In the genomic region with DNA sequence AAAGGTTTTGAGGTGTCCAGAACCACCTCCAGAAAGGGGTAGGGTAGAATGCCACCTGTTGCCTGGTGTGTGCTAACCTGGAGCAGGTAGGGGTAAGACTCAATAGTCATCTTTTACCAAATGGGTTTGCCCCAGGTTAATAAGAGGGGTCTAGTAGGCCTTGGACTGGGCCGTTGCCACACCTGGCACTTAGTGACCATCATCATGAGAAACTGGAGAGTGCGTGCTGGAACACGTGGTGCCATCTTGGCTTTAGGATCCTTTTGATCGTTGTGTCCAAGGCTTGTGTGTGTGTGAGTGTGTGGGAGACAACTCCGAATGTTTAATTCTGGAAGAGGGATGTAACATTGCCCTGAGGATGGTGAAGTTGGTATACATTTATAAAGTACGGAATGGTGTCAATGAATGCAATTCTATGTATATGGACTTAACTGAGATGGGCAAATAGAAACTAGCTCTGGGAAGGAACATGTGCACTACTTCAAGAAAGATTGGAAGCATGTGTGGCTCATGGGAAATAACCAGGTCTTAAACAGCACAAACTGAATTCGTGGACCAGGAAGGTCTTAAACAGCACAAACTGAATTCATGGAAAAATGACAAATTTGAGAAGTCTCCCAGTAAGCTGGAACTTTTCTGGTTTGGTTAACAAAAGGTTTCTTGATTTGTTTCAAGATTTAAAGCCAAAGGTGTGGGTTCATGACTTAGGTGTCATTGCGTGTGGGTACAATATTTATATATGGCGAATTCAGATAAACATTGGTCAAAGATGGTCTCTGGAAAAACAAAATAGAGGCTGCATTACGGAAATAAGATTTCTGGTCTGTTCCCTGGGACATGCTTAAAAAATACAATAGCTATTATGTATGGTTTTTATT, we compare ENCODE assay signal across 13 cellular contexts. TPM values are rescaled to one million over a fixed set of nuclear protein-coding genes. Genes with fewer than 3 reads are reported as not detected.
DNase-seq lines count a peak whose midpoint lies in the region; FAIRE-seq and TF ChIP-seq lines count a peak whose summit lies in the region.
"Had no signal": no experiment of that assay in that cellular context is flagged by ENCODE, and none has a peak within 500 bp of the region (broad histone marks: within the 10 kb centered on the region; RNA-seq: fewer than 3 reads in every experiment).

No MANE protein-coding gene starts in this region.

- H3K9ac ChIP-seq in H1 (replicated peaks in 1 of 4; ENCODE audit: extremely low read depth in 1 of 4, low read depth in 3 of 4, low read length in 3 of 4): no peak overlapping the region

- H3K79me1 ChIP-seq in H1 (ENCODE audit: low read depth, low read length): peaks cover 15% of the 10 kb centered on the region

- no peak for TF ChIP-seq EP300 in H1 (IDR thresholded peaks at IDR 0.05; ENCODE audit: borderline replicate concordance in 1 of 2, low read depth in 2 of 2, low read length in 2 of 2)

- TF ChIP-seq POLR2A in H1 (IDR thresholded peaks at IDR 0.05; ENCODE audit: control extremely low read depth in 1 of 2, low read depth in 2 of 2, low read length in 2 of 2): peak; percentile 40 to 74; a peak in 2 of 3 replicates

- no peak overlapping the region for H2BK120ac ChIP-seq in H1 (replicated peaks; ENCODE audit: low read depth, low read length)

- CTCF ChIA-PET in CD8-positive, alpha-beta memory T cell (lab: Charles Lee): interaction anchor here (1.5 to 2.1 kb wide), 2 partner anchors 11 to 45 kb away, joined by 5 to 7 read pairs; no protein-coding TSS in a partner anchor
- CTCF ChIA-PET in H1 (lab: Charles Lee; ENCODE audit: partially characterized antibody): interaction anchor here (1.0 kb wide), 1 partner anchor 45 kb away, joined by 3 read pairs; no protein-coding TSS in a partner anchor

- H3K9me3 ChIP-seq in CD8-positive, alpha-beta memory T cell (ENCODE audit: low read length): no peaks in the 10 kb centered on the region
- no peaks in the 10 kb centered on the region for H3K9me3 ChIP-seq in H1 (ENCODE audit: insufficient read depth in 2 of 2, low read depth in 1 of 2, low read length in 1 of 2)
- H3K9me3 ChIP-seq: body of pancreas, heart right ventricle, pancreas, stomach had no signal

- H3K27me3 Mint-ChIP-seq in CD8-positive, alpha-beta memory T cell: no peaks in the 10 kb centered on the region

- peaks cover 24 to 83% of the 10 kb centered on the region in 2 experiments for H3K79me2 ChIP-seq in H1 (ENCODE audit: control insufficient read depth in 1 of 2, insufficient read depth in 2 of 2, low read length in 2 of 2)

- no peak overlapping the region for H4K8ac ChIP-seq in H1 (ENCODE audit: extremely low read depth, insufficient read depth, low read length)

- peaks cover 85 to 96% (median 96%) of the 10 kb centered on the region in 3 donors for H3K4me1 Mint-ChIP-seq in CD8-positive, alpha-beta memory T cell

- H2AK5ac ChIP-seq in H1 (ENCODE audit: low read depth, low read length): no peak overlapping the region

- no peak overlapping the region for H3K4ac ChIP-seq in H1 (replicated peaks; ENCODE audit: insufficient read length, low read depth, low read length)

- H2BK12ac ChIP-seq in H1 (ENCODE audit: low read depth, low read length): no peak overlapping the region

- DNase-seq in CD8-positive, alpha-beta memory T cell: no peak
- DNase-seq in HL-60 (ENCODE audit: low read depth in 1 of 2, low spot score in 1 of 2) (peak in 1 of 2 experiments; percentile 50), H1 (ENCODE audit: low read depth in 1 of 2, low spot score in 2 of 2) (no peak), NCI-H82 treated with DMSO at 0.1 percent for 48 hours (lab: John Stamatoyannopoulos, UW; ENCODE audit: unreplicated experiment) (no peak), NCI-H1048 (lab: John Stamatoyannopoulos, UW) (no peak), GM10266 (ENCODE audit: extremely low spot score) (no peak)
- DNase-seq: body of pancreas, heart right ventricle, pancreas, stomach, SW 1271 had no signal

- no peak overlapping the region for H3K23ac ChIP-seq in H1 (ENCODE audit: insufficient read length)

- H3K56ac ChIP-seq in H1 (replicated peaks; ENCODE audit: insufficient read length, low read depth, low read length): no peak overlapping the region

- peaks cover 36 to 62% of the 10 kb centered on the region in 2 experiments for H4K20me1 ChIP-seq in H1 (replicated peaks in 1 of 2; ENCODE audit: control insufficient read depth in 1 of 2, insufficient read depth in 2 of 2, low read length in 2 of 2)

- peaks cover 75% of the 10 kb centered on the region for H3K4me1 ChIP-seq in CD8-positive, alpha-beta memory T cell (ENCODE audit: insufficient read depth, low read length)
- peaks cover 0 to 4% (median 1%) of the 10 kb centered on the region in 4 experiments; a peak in 5 of 7 replicates for H3K4me1 ChIP-seq in H1 (replicated peaks in 1 of 4; ENCODE audit: control insufficient read depth in 3 of 4, insufficient read depth in 4 of 4, low read length in 3 of 4)

- H3K9me3 Mint-ChIP-seq in CD8-positive, alpha-beta memory T cell: no peaks in the 10 kb centered on the region

- POLR2A ChIA-PET in CD8-positive, alpha-beta memory T cell (lab: Charles Lee): interaction anchor here (0.6 to 6.7 kb wide), 4 partner anchors 14 to 62 kb away, joined by 3 to 40 read pairs (median 6); a partner anchor contains a TSS
- POLR2A ChIA-PET in H1 (lab: Charles Lee; ENCODE audit: partially characterized antibody): interaction anchor here (0.7 to 6.9 kb wide), 17 partner anchors 10 to 256 kb away, joined by 3 to 407 read pairs (median 5); a partner anchor contains a TSS

- H2AFZ ChIP-seq in H1 (ENCODE audit: low read length): no peak overlapping the region

- no peak for FAIRE-seq in H1 (lab: Jason Lieb, UNC)
- FAIRE-seq: endothelial cell of umbilical vein, pancreas had no signal

- H3K27ac ChIP-seq in CD8-positive, alpha-beta memory T cell (ENCODE audit: low read depth, low read length): no peak overlapping the region
- H3K27ac ChIP-seq in HL-60 (replicated peaks) (peak overlapping the region; percentile 41; the same call in 1 of the 2 replicates), H1 (ENCODE audit: low read depth, low read length) (no peak overlapping the region)
- H3K27ac ChIP-seq: body of pancreas, pancreas, stomach had no signal

- no peak overlapping the region for H3K18ac ChIP-seq in H1 (ENCODE audit: extremely low read depth, low read length)

- H2BK20ac ChIP-seq in H1 (ENCODE audit: low read length): no peak overlapping the region

- no peak for TF ChIP-seq RAD21 in H1 (IDR thresholded peaks at IDR 0.05 in 1 of 2, conservative IDR thresholded peaks at IDR 0.05 in 1 of 2; ENCODE audit: low read depth in 2 of 2, low read length in 2 of 2)

- no peak overlapping the region for H2BK5ac ChIP-seq in H1 (ENCODE audit: low read depth, low read length)

- no peaks in the 10 kb centered on the region for H3K27me3 ChIP-seq in CD8-positive, alpha-beta memory T cell (ENCODE audit: insufficient read depth, low read length, poor library complexity, severe bottlenecking)
- H3K27me3 ChIP-seq in HL-60 (ENCODE audit: insufficient read depth, poor library complexity, severe bottlenecking) (no peaks in the 10 kb centered on the region), H1 (replicated peaks in 1 of 4; ENCODE audit: control insufficient read depth in 3 of 4, extremely low read depth in 1 of 4, insufficient read depth in 3 of 4, low read length in 3 of 4) (no peaks in the 10 kb centered on the region)
- H3K27me3 ChIP-seq: body of pancreas, heart right ventricle, pancreas, stomach had no signal

- no peak overlapping the region for H3K14ac ChIP-seq in H1 (ENCODE audit: insufficient read length)

- H2BK15ac ChIP-seq in H1 (ENCODE audit: low read length): no peak overlapping the region

- no peak overlapping the region for H4K91ac ChIP-seq in H1 (replicated peaks; ENCODE audit: insufficient read length, low read length)

- 90% methylated on average over 10 of the region's 10 CpGs; no CpG with 5 or more reads in 1 of the 2 experiments for WGBS in H1 (ENCODE audit: extremely low coverage in 1 of 2, insufficient coverage in 1 of 2, insufficient read length in 1 of 2, insufficient replicate concordance in 2 of 2, low coverage in 1 of 2, low lambda C conversion rate in 2 of 2, missing lambda C conversion rate in 1 of 2), 2 experiments

- H4K5ac ChIP-seq in H1 (ENCODE audit: insufficient read length, low read depth, low read length): no peak overlapping the region

- peak overlapping the region in 5 of 7 donors; percentile 9 to 34 (median 26) for H3K4me3 Mint-ChIP-seq in CD8-positive, alpha-beta memory T cell

- peaks cover 94% of the 10 kb centered on the region for H3K36me3 ChIP-seq in CD8-positive, alpha-beta memory T cell (ENCODE audit: insufficient read depth, low read length)
- H3K36me3 ChIP-seq in H1 (ENCODE audit: control insufficient read depth in 2 of 4, insufficient read depth in 4 of 4, low read length in 3 of 4): peaks cover 83 to 100% (median 96%) of the 10 kb centered on the region in 4 experiments

- peak overlapping the region; percentile 64 to 85 (median 67) for H3K27ac Mint-ChIP-seq in CD8-positive, alpha-beta memory T cell

- 0 out of 2 replicates have a peak, but pooled peaks cover 3% of the 10 kb centered on the region for H3K23me2 ChIP-seq in H1 (ENCODE audit: low read depth, low read length)

- peaks cover 57 to 97% (median 59%) of the 10 kb centered on the region in 3 donors for H3K36me3 Mint-ChIP-seq in CD8-positive, alpha-beta memory T cell

- H3K4me3 ChIP-seq in CD8-positive, alpha-beta memory T cell (ENCODE audit: low read length): no peak overlapping the region
- H3K4me3 ChIP-seq in HL-60 (replicated peaks; ENCODE audit: insufficient read depth, low read length) (no peak overlapping the region), H1 (ENCODE audit: extremely low read depth in 1 of 4, insufficient read depth in 2 of 4, low read depth in 3 of 4, low read length in 4 of 4) (no peak overlapping the region)
- H3K4me3 ChIP-seq: body of pancreas, heart right ventricle, pancreas, stomach had no signal

- TF ChIP-seq CTCF in HL-60 (IDR thresholded peaks at IDR 0.05; ENCODE audit: insufficient read depth, low read length): no peak
- no peak for TF ChIP-seq CTCF in H1 (IDR thresholded peaks at IDR 0.05; ENCODE audit: control extremely low read depth in 1 of 3, insufficient read depth in 1 of 3, low read depth in 1 of 3, low read length in 3 of 3)
- TF ChIP-seq CTCF in GM10266 (IDR thresholded peaks at IDR 0.05; ENCODE audit: control insufficient read depth, insufficient read depth, low read depth, missing control alignments): no peak

- no peak overlapping the region for H3K4me2 ChIP-seq in H1 (ENCODE audit: insufficient read depth in 1 of 2, low read depth in 2 of 2, low read length in 2 of 2)

RNA-seq across cellular contexts. Expression of a gene that starts 7.2 kb away (rescaled TPM):
- 100 to 1,000 TPM; 621 to 671 TPM for total RNA-seq in CD8-positive, alpha-beta memory T cell
- polyA plus RNA-seq in CD8-positive, alpha-beta memory T cell: 163 TPM
- total RNA-seq in H1 (2021; fragmentation: NEBNext Ultra II Directional; extraction: Animal tissue kit (Norgen Biotek cat#: 25700)): 685 and 686 TPM in 2 replicates
- 484 and 491 TPM in 2 replicates for polyA plus RNA-seq in H1 (2011; rRNA removed)
- 464 TPM for polyA plus RNA-seq in H1 (2011; cell fraction: cytosol; rRNA removed)
- 680 TPM for polyA plus RNA-seq in H1 (2011; cell fraction: nucleus; rRNA removed)
- 1,043 to 1,228 TPM (median 1,129 TPM) in 4 replicates for polyA plus RNA-seq in H1 (2012, experiment 1 of 2)
- polyA plus RNA-seq in H1 (2012, experiment 2 of 2): 352 TPM
- polyA plus RNA-seq in H1 (2013, experiment 1 of 2): 689 TPM
- 688 TPM for polyA plus RNA-seq in H1 (2013, experiment 2 of 2)
- 207 and 224 TPM in 2 replicates for polyA minus RNA-seq in H1 (2011; rRNA and poly(A)+ RNA removed)
- polyA minus RNA-seq in H1 (2011; cell fraction: cytosol; rRNA and poly(A)+ RNA removed): 462 TPM
- 413 TPM for polyA minus RNA-seq in H1 (2011; cell fraction: nucleus; rRNA and poly(A)+ RNA removed)

RNA-seq across cellular contexts. Expression of a gene that starts 15.4 kb away (rescaled TPM):
- 1 to 10 TPM; 4.5 to 5.9 TPM for total RNA-seq in CD8-positive, alpha-beta memory T cell
- 77.8 TPM for polyA plus RNA-seq in CD8-positive, alpha-beta memory T cell
- 29.9 and 32.2 TPM in 2 replicates for total RNA-seq in H1 (2021; fragmentation: NEBNext Ultra II Directional; extraction: Animal tissue kit (Norgen Biotek cat#: 25700))
- 77.9 and 87.0 TPM in 2 replicates for polyA plus RNA-seq in H1 (2011; rRNA removed)
- polyA plus RNA-seq in H1 (2011; cell fraction: cytosol; rRNA removed): 73.9 TPM
- 54.1 TPM for polyA plus RNA-seq in H1 (2011; cell fraction: nucleus; rRNA removed)
- 36.7 to 66.7 TPM (median 58.8 TPM) in 4 replicates for polyA plus RNA-seq in H1 (2012, experiment 1 of 2)
- 41.9 TPM for polyA plus RNA-seq in H1 (2012, experiment 2 of 2)
- 29.1 TPM for polyA plus RNA-seq in H1 (2013, experiment 1 of 2)
- 29.0 TPM for polyA plus RNA-seq in H1 (2013, experiment 2 of 2)
- 9.6 and 13.2 TPM in 2 replicates for polyA minus RNA-seq in H1 (2011; rRNA and poly(A)+ RNA removed)
- polyA minus RNA-seq in H1 (2011; cell fraction: cytosol; rRNA and poly(A)+ RNA removed): 17.5 TPM
- 11.4 TPM for polyA minus RNA-seq in H1 (2011; cell fraction: nucleus; rRNA and poly(A)+ RNA removed)

RNA-seq across cellular contexts. Expression of a gene that starts 26.8 kb away (rescaled TPM):
- total RNA-seq in CD8-positive, alpha-beta memory T cell: not detected
- polyA plus RNA-seq in CD8-positive, alpha-beta memory T cell: not detected
- 1.3 and 2.1 TPM in 2 replicates for total RNA-seq in H1 (2021; fragmentation: NEBNext Ultra II Directional; extraction: Animal tissue kit (Norgen Biotek cat#: 25700))
- 0.57 and 0.97 TPM in 2 replicates for polyA plus RNA-seq in H1 (2011; rRNA removed)
- polyA plus RNA-seq in H1 (2011; cell fraction: cytosol; rRNA removed): 0.58 TPM
- 1.3 TPM for polyA plus RNA-seq in H1 (2011; cell fraction: nucleus; rRNA removed)
- polyA plus RNA-seq in H1 (2012, experiment 1 of 2): 0.84 to 1.6 TPM (median 1.1 TPM) in 4 replicates
- 0.38 TPM for polyA plus RNA-seq in H1 (2012, experiment 2 of 2)
- 0.28 TPM for polyA plus RNA-seq in H1 (2013, experiment 1 of 2)
- 0.26 TPM for polyA plus RNA-seq in H1 (2013, experiment 2 of 2)
- 0.57 and 0.93 TPM in 2 replicates for polyA minus RNA-seq in H1 (2011; rRNA and poly(A)+ RNA removed)
- polyA minus RNA-seq in H1 (2011; cell fraction: cytosol; rRNA and poly(A)+ RNA removed): 2.1 TPM
- 0.50 TPM for polyA minus RNA-seq in H1 (2011; cell fraction: nucleus; rRNA and poly(A)+ RNA removed)
- total RNA-seq: body of pancreas, endothelial cell of umbilical vein had no signal
- polyA plus RNA-seq: endothelial cell of umbilical vein had no signal

RNA-seq across cellular contexts. Expression of a gene that starts 29.8 kb away (rescaled TPM):
- not detected for total RNA-seq in CD8-positive, alpha-beta memory T cell
- polyA plus RNA-seq in CD8-positive, alpha-beta memory T cell: not detected
- total RNA-seq in H1 (2021; fragmentation: NEBNext Ultra II Directional; extraction: Animal tissue kit (Norgen Biotek cat#: 25700)): 3.0 and 3.5 TPM in 2 replicates
- polyA plus RNA-seq in H1 (2011; rRNA removed): 5.9 and 11.1 TPM in 2 replicates
- polyA plus RNA-seq in H1 (2011; cell fraction: cytosol; rRNA removed): 6.0 TPM
- polyA plus RNA-seq in H1 (2011; cell fraction: nucleus; rRNA removed): 3.6 TPM
- polyA plus RNA-seq in H1 (2012, experiment 1 of 2): 2.5 to 6.9 TPM (median 3.8 TPM) in 4 replicates
- 13.3 TPM for polyA plus RNA-seq in H1 (2012, experiment 2 of 2)
- polyA plus RNA-seq in H1 (2013, experiment 1 of 2): 2.0 TPM
- polyA plus RNA-seq in H1 (2013, experiment 2 of 2): 1.6 TPM
- 0.56 TPM in 1 of 2 replicates, not detected in the other for polyA minus RNA-seq in H1 (2011; rRNA and poly(A)+ RNA removed)
- polyA minus RNA-seq in H1 (2011; cell fraction: cytosol; rRNA and poly(A)+ RNA removed): not detected
- not detected for polyA minus RNA-seq in H1 (2011; cell fraction: nucleus; rRNA and poly(A)+ RNA removed)
- total RNA-seq: body of pancreas, endothelial cell of umbilical vein, heart right ventricle, liver, pancreas, stomach had no signal
- polyA plus RNA-seq: endothelial cell of umbilical vein, heart right ventricle, liver, pancreas, stomach had no signal

RNA-seq across cellular contexts. Expression of a gene that starts 37.3 kb away (rescaled TPM):
- total RNA-seq in CD8-positive, alpha-beta memory T cell: under 1 TPM; 0.44 to 0.61 TPM
- polyA plus RNA-seq in CD8-positive, alpha-beta memory T cell: 3.1 TPM
- 1.3 TPM in 2 replicates for total RNA-seq in H1 (2021; fragmentation: NEBNext Ultra II Directional; extraction: Animal tissue kit (Norgen Biotek cat#: 25700))
- 1.9 and 3.1 TPM in 2 replicates for polyA plus RNA-seq in H1 (2011; rRNA removed)
- polyA plus RNA-seq in H1 (2011; cell fraction: cytosol; rRNA removed): 2.3 TPM
- polyA plus RNA-seq in H1 (2011; cell fraction: nucleus; rRNA removed): 3.5 TPM
- polyA plus RNA-seq in H1 (2012, experiment 1 of 2): 0.76 to 1.4 TPM (median 1.1 TPM) in 4 replicates
- polyA plus RNA-seq in H1 (2012, experiment 2 of 2): 0.33 TPM
- polyA plus RNA-seq in H1 (2013, experiment 1 of 2): 0.87 TPM
- 0.68 TPM for polyA plus RNA-seq in H1 (2013, experiment 2 of 2)
- 0.41 TPM in 1 of 2 replicates, not detected in the other for polyA minus RNA-seq in H1 (2011; rRNA and poly(A)+ RNA removed)
- not detected for polyA minus RNA-seq in H1 (2011; cell fraction: cytosol; rRNA and poly(A)+ RNA removed)
- polyA minus RNA-seq in H1 (2011; cell fraction: nucleus; rRNA and poly(A)+ RNA removed): 1.7 TPM
- total RNA-seq: endothelial cell of umbilical vein had no signal
